Comparison of ENCODE assay signal across 1 cellular context in genomic region chr20:46631212-46631869, GRCh38.
TF ChIP-seq lines count a peak whose summit lies in the region.

No MANE protein-coding gene starts in this region.

TF ChIP-seq in HepG2, 621 proteins besides CTCF, POLR2A, EP300 and RAD21 (continued from another document and continues in another):
- TF ChIP-seq ZBTB40 (IDR thresholded peaks at IDR 0.05) (no peak), ZBTB40 (CRISPR knock-in tag; IDR thresholded peaks at IDR 0.05) (peak; percentile 95), ZNF761 (CRISPR knock-in tag; conservative IDR thresholded peaks at IDR 0.05) (peak; percentile 28), HMGXB3 (CRISPR knock-in tag; IDR thresholded peaks at IDR 0.05; ENCODE audit: borderline replicate concordance) (peak; percentile 36; the same call in 1 of the 2 replicates), CBX5 (CRISPR knock-in tag; IDR thresholded peaks at IDR 0.05; ENCODE audit: borderline replicate concordance) (peak; percentile 91; the same call in 1 of the 2 replicates), RARA (CRISPR knock-in tag; IDR thresholded peaks at IDR 0.05) (peak; percentile 91), SRY (CRISPR knock-in tag; IDR thresholded peaks at IDR 0.05) (peak; percentile 42; the same call in 1 of the 2 replicates), HBP1 (CRISPR knock-in tag; IDR thresholded peaks at IDR 0.05; ENCODE audit: low read depth) (peak; percentile 87; the same call in 1 of the 2 replicates), SP5 (CRISPR knock-in tag; IDR thresholded peaks at IDR 0.05; ENCODE audit: borderline replicate concordance, low read depth) (peak; percentile 47), ZBTB38 (CRISPR knock-in tag; IDR thresholded peaks at IDR 0.05) (peak; percentile 89), MAZ (IDR thresholded peaks at IDR 0.05; ENCODE audit: borderline replicate concordance, low read depth, low read length) (no peak), MAZ (CRISPR knock-in tag; IDR thresholded peaks at IDR 0.05; ENCODE audit: low read depth) (no peak), HNRNPK (IDR thresholded peaks at IDR 0.05; ENCODE audit: low read depth, low read length, poor library complexity, severe bottlenecking) (no peak), ZNF264 (CRISPR knock-in tag; IDR thresholded peaks at IDR 0.05) (no peak), CENPBD1 (CRISPR knock-in tag; IDR thresholded peaks at IDR 0.05; ENCODE audit: borderline replicate concordance, low read depth) (no peak), GATAD2A (CRISPR knock-in tag; IDR thresholded peaks at IDR 0.05) (peak; percentile 97), ATF4 (CRISPR knock-in tag; IDR thresholded peaks at IDR 0.05) (0 out of 4 replicates have a peak, but pooled peaks of 1 of the 2 experiments have one; percentile 28), ATF7 (IDR thresholded peaks at IDR 0.05) (no peak), ATF7 (CRISPR knock-in tag; IDR thresholded peaks at IDR 0.05) (no peak; the same call in 1 of the 2 replicates), ZNF263 (CRISPR knock-in tag; IDR thresholded peaks at IDR 0.05) (peak; percentile 67; the same call in 1 of the 2 replicates), AHR (CRISPR knock-in tag; IDR thresholded peaks at IDR 0.05) (no peak), MLX (CRISPR knock-in tag; IDR thresholded peaks at IDR 0.05) (peak; percentile 61), PAX8 (CRISPR knock-in tag; IDR thresholded peaks at IDR 0.05; ENCODE audit: borderline replicate concordance) (0 out of 2 replicates have a peak, but pooled peaks have one; percentile 17), SP4 (CRISPR knock-in tag; IDR thresholded peaks at IDR 0.05) (no peak), PRDM10 (CRISPR knock-in tag; IDR thresholded peaks at IDR 0.05; ENCODE audit: low read depth) (peak; percentile 59; the same call in 1 of the 2 replicates), YEATS2 (CRISPR knock-in tag; IDR thresholded peaks at IDR 0.05; ENCODE audit: borderline replicate concordance) (peak; percentile 60; the same call in 1 of the 2 replicates), KLF9 (CRISPR knock-in tag; IDR thresholded peaks at IDR 0.05; ENCODE audit: low read depth) (0 out of 2 replicates have a peak, but pooled peaks have one; percentile 57), ZNF160 (CRISPR knock-in tag; IDR thresholded peaks at IDR 0.05) (no peak), ZNF687 (CRISPR knock-in tag; IDR thresholded peaks at IDR 0.05) (peak; percentile 84)
